ENCODE assay signal across 1 cellular context in genomic region chr1:87120779-87121178, GRCh38.
TF ChIP-seq lines count a peak whose summit lies in the region.

No MANE protein-coding gene starts in this region.

TF ChIP-seq in GM12878, 131 proteins besides CTCF, POLR2A, EP300 and RAD21 (continued from another document):
- TF ChIP-seq ZBTB4 (CRISPR knock-in tag; IDR thresholded peaks at IDR 0.05) (no peak), POLR2AphosphoS5 (IDR thresholded peaks at IDR 0.05; ENCODE audit: low read length) (no peak), BHLHE40 (IDR thresholded peaks at IDR 0.05; ENCODE audit: borderline replicate concordance in 1 of 2, low read depth in 2 of 2, low read length in 1 of 2) (no peak), REST (IDR thresholded peaks at IDR 0.05; ENCODE audit: low read depth, low read length) (no peak), ATF2 (IDR thresholded peaks at IDR 0.05; ENCODE audit: low read length) (no peak), IRF5 (IDR thresholded peaks at IDR 0.05; ENCODE audit: borderline replicate concordance) (no peak), CHD2 (IDR thresholded peaks at IDR 0.05; ENCODE audit: borderline replicate concordance, low read depth, low read length) (no peak), NBN (IDR thresholded peaks at IDR 0.05) (no peak), SP1 (IDR thresholded peaks at IDR 0.05; ENCODE audit: low read depth, low read length) (no peak), MTA3 (IDR thresholded peaks at IDR 0.05; ENCODE audit: borderline replicate concordance, low read length) (no peak)
